9 cellular contexts compared by ENCODE assay signal in genomic region chr18:79395308-79395640, GRCh38. TPM values are rescaled to one million over a fixed set of nuclear protein-coding genes. Genes with fewer than 3 reads are reported as not detected.
A peak's percentile ranks its signal among the peaks of the same experiment; 100 is the strongest.
DNase-seq lines count a peak whose midpoint lies in the region; ATAC-seq and TF ChIP-seq lines count a peak whose summit lies in the region.
"Had no signal": no experiment of that assay in that cellular context is flagged by ENCODE, and none has a peak within 500 bp of the region (broad histone marks: within the 10 kb centered on the region; RNA-seq: fewer than 3 reads in every experiment).

No MANE protein-coding gene starts in this region.

- peak overlapping the region; percentile 78 for H3K4me3 Mint-ChIP-seq in nephron progenitor cell

- DNase-seq in heart right ventricle: no peak
- DNase-seq in left ventricle myocardium superior: no peak
- DNase-seq in astrocyte of the spinal cord (ENCODE audit: low read depth, low spot score): no peak
- DNase-seq in nephron progenitor cell: no peak
- no peak for DNase-seq in vagina (ENCODE audit: extremely low spot score in 2 of 2)
- no peak for DNase-seq in posterior vena cava (ENCODE audit: low spot score)
- no peak for DNase-seq in stimulated activated CD4-positive, alpha-beta T cell treated with anti-CD3 and anti-CD28 coated beads, Interleukin-15, amount 100 ng/mL, for 24 hours
- DNase-seq in stimulated activated CD4-positive, alpha-beta T cell treated with anti-CD3 and anti-CD28 coated beads, Interleukin-4, amount 100 ng/mL, for 4 hours: no peak

- intact Hi-C loops in heart right ventricle (cut with DNase I) (loop anchor here in 5 of 10 donors (5.0 to 10.0 kb wide), 3 partner anchors 62 to 560 kb away; partner anchors contain the start of gene SLC66A2 (in 1 of the 5)), left ventricle myocardium superior (cut with micrococcal nuclease) (no loop called here), vagina (cut with DNase I) (loop anchor here (2.0 to 5.0 kb wide), 2 partner anchors 62 to 112 kb away; no protein-coding TSS in a partner anchor), posterior vena cava (cut with DNase I) (no loop called here)

- ATAC-seq in heart right ventricle: peak in 2 of 8 donors; percentile 0 to 11
- ATAC-seq in left ventricle myocardium superior: no peak

- H3K4me3 ChIP-seq in heart right ventricle (peak overlapping the region; percentile 24 to 65 (median 51)), astrocyte of the spinal cord (ENCODE audit: low read depth, low read length) (peak overlapping the region; percentile 3), vagina (peak overlapping the region; percentile 53 to 88)

- peaks cover 85% of the 10 kb centered on the region for H3K27me3 Mint-ChIP-seq in nephron progenitor cell (ENCODE audit: low read depth, poor library complexity)

- peaks cover 6% of the 10 kb centered on the region for H3K9me3 Mint-ChIP-seq in nephron progenitor cell

- no peak for TF ChIP-seq POLR2A in vagina (IDR thresholded peaks at IDR 0.05)

- H3K9me3 ChIP-seq in heart right ventricle (no peaks in the 10 kb centered on the region), vagina (no peaks in the 10 kb centered on the region)
- H3K9me3 ChIP-seq: Caco-2 had no signal

- no peaks in the 10 kb centered on the region for H3K36me3 Mint-ChIP-seq in nephron progenitor cell (ENCODE audit: low read depth)

- H3K36me3 ChIP-seq in heart right ventricle (no peaks in the 10 kb centered on the region), vagina (no peaks in the 10 kb centered on the region)

- in situ Hi-C loops in astrocyte of the spinal cord (cut with HindIII; ENCODE audit: low sequenced_read_pairs): no loop called here

- peak overlapping the region; percentile 90 to 98 (median 94) for H3K27ac ChIP-seq in heart right ventricle
- H3K27ac ChIP-seq in vagina: peak overlapping the region; percentile 91

- no peak for TF ChIP-seq CTCF in heart right ventricle (IDR thresholded peaks at IDR 0.05)
- TF ChIP-seq CTCF in astrocyte of the spinal cord (IDR thresholded peaks at IDR 0.05; ENCODE audit: low read depth, low read length): no peak
- TF ChIP-seq CTCF in nephron progenitor cell (IDR thresholded peaks at IDR 0.05): no peak
- TF ChIP-seq CTCF in vagina (IDR thresholded peaks at IDR 0.05): no peak

- H3K27me3 ChIP-seq in heart right ventricle (peaks cover 0 to 62% (median 0%) of the 10 kb centered on the region in 7 donors), vagina (no peaks in the 10 kb centered on the region)

- H3K4me1 Mint-ChIP-seq in nephron progenitor cell: peaks cover 21% of the 10 kb centered on the region

- peaks cover 15 to 54% (median 37%) of the 10 kb centered on the region in 9 donors for H3K4me1 ChIP-seq in heart right ventricle
- H3K4me1 ChIP-seq in vagina: peaks cover 38% of the 10 kb centered on the region
- H3K4me1 ChIP-seq: Caco-2 had no signal

- WGBS in heart right ventricle, 2 donors: 0 to 2% methylated on average over 15 to 28 of the region's 34 CpGs

- H3K27ac Mint-ChIP-seq in nephron progenitor cell: no peak overlapping the region

RNA-seq across cellular contexts. Expression of gene NFATC1, which starts 0.5 kb away (rescaled TPM):
- total RNA-seq in heart right ventricle: 10 to 100 TPM; 14.0 to 23.8 (median 19.0) TPM
- 10 to 100 TPM in 1 of 2 donors, 1 to 10 TPM in 1; 6.3 to 12.0 TPM for polyA plus RNA-seq in heart right ventricle
- total RNA-seq in left ventricle myocardium superior: 18.7 TPM
- 21.9 TPM for total RNA-seq in vagina
- total RNA-seq in posterior vena cava: 10 to 100 TPM; 23.9 to 26.9 TPM

Comparison
In these comparisons a context has a peak if more than half of its experiments do, and no peak if none do; other contexts are left out.
1. H3K4me3 ChIP-seq: peak in every context shown above with its lines; median percentile 70 in vagina; 51 in heart right ventricle; 3 in astrocyte of the spinal cord.